In genomic region chr4:87166296-87166854, GRCh38 we compare ENCODE assay signal across 24 cellular contexts.
"Had no signal": no experiment of that assay in that cellular context is flagged by ENCODE, and none has a peak within 500 bp of the region (broad histone marks: within the 10 kb centered on the region; RNA-seq: fewer than 3 reads in every experiment).

No MANE protein-coding gene starts in this region.

- H3K27me3 ChIP-seq: brain microvascular endothelial cell, dorsolateral prefrontal cortex had no signal

- H3K9me3 Mint-ChIP-seq: activated CD4-positive, alpha-beta memory T cell treated with anti-CD3 and anti-CD28 coated beads, Interleukin-2, amount 10 ng/mL, durations not matched to agents 7 days and 5 days; activated CD4-positive, alpha-beta T cell treated with anti-CD3 and anti-CD28 coated beads, Interleukin-2, amount 10 ng/mL, durations not matched to agents 24 days and 14 days; activated T-helper 2 cell treated with anti-CD3 and anti-CD28 coated beads, Interferon-gamma antibody, Interleukin-2, Interleukin-4, amounts not matched to agents 10 μg/mL and 5 μg/mL and 100 μg/mL, durations not matched to agents 14 hours and 24 hours and 36 hours; central memory CD8-positive, alpha-beta T cell; dendritic cell treated with granulocyte-macrophage colony-stimulating factor and Interleukin-4, amounts not matched to agents 40 ng/mL and 50 ng/mL, for 4 days; endodermal cell had no signal

- H3K4me3 ChIP-seq: coronary artery, dorsolateral prefrontal cortex had no signal

- H3K36me3 ChIP-seq: brain microvascular endothelial cell had no signal

- DNase-seq: activated CD4-positive, alpha-beta memory T cell treated with anti-CD3 and anti-CD28 coated beads, Interleukin-2, amount 10 ng/mL, durations not matched to agents 7 days and 5 days; activated CD4-positive, alpha-beta T cell treated with anti-CD3 and anti-CD28 coated beads, Interleukin-2, amount 10 ng/mL, durations not matched to agents 24 days and 14 days; activated CD4-positive, alpha-beta T cell treated with anti-CD3 and anti-CD28 coated beads, Interleukin-2, amount 50 U/mL, for 4 hours; activated CD8-positive, alpha-beta memory T cell treated with anti-CD3 and anti-CD28 coated beads, Interleukin-2, amount 50 U/mL, for 48 hours; activated effector memory CD4-positive, alpha-beta T cell treated with anti-CD3 and anti-CD28 coated beads, Interleukin-2, amount 50 U/mL, for 16 hours; activated naive CD4-positive, alpha-beta T cell treated with anti-CD3 and anti-CD28 coated beads, Interleukin-2, amount 50 U/mL, for 16 hours; activated T-cell treated with anti-CD3 and anti-CD28 coated beads for 4 hours; amniotic stem cell; anterior cingulate cortex; brain microvascular endothelial cell; dorsolateral prefrontal cortex; effector memory CD4-positive, alpha-beta T cell; endodermal cell; foreskin fibroblast; head of caudate nucleus had no signal

- H3K4me1 Mint-ChIP-seq: activated CD4-positive, alpha-beta T cell treated with anti-CD3 and anti-CD28 coated beads, Interleukin-2, amount 10 ng/mL, durations not matched to agents 24 days and 14 days; central memory CD8-positive, alpha-beta T cell; endodermal cell had no signal

- H3K27ac ChIP-seq: brain microvascular endothelial cell, coronary artery, dorsolateral prefrontal cortex had no signal

- H3K27ac Mint-ChIP-seq: activated CD4-positive, alpha-beta memory T cell treated with anti-CD3 and anti-CD28 coated beads, Interleukin-2, amount 10 ng/mL, durations not matched to agents 7 days and 5 days; activated CD4-positive, alpha-beta T cell treated with anti-CD3 and anti-CD28 coated beads, Interleukin-2, amount 10 ng/mL, durations not matched to agents 24 days and 14 days; activated naive CD8-positive, alpha-beta T cell; activated T-helper 2 cell treated with anti-CD3 and anti-CD28 coated beads, Interferon-gamma antibody, Interleukin-2, Interleukin-4, amounts not matched to agents 10 μg/mL and 5 μg/mL and 100 μg/mL, durations not matched to agents 14 hours and 24 hours and 36 hours; dendritic cell treated with granulocyte-macrophage colony-stimulating factor and Interleukin-4, amounts not matched to agents 40 ng/mL and 50 ng/mL, for 4 days; endodermal cell had no signal

- H3K27me3 Mint-ChIP-seq: activated CD4-positive, alpha-beta memory T cell treated with anti-CD3 and anti-CD28 coated beads, Interleukin-2, amount 10 ng/mL, durations not matched to agents 7 days and 5 days; activated CD4-positive, alpha-beta T cell treated with anti-CD3 and anti-CD28 coated beads, Interleukin-2, amount 10 ng/mL, durations not matched to agents 24 days and 14 days; activated naive CD8-positive, alpha-beta T cell; central memory CD8-positive, alpha-beta T cell; dendritic cell treated with granulocyte-macrophage colony-stimulating factor and Interleukin-4, amounts not matched to agents 40 ng/mL and 50 ng/mL, for 4 days had no signal

- ATAC-seq: esophagus mucosa had no signal

- FAIRE-seq: astrocyte, bronchial epithelial cell, frontal cortex had no signal

- H3K4me3 Mint-ChIP-seq: activated CD4-positive, alpha-beta memory T cell treated with anti-CD3 and anti-CD28 coated beads, Interleukin-2, amount 10 ng/mL, durations not matched to agents 7 days and 5 days; activated CD4-positive, alpha-beta T cell treated with anti-CD3 and anti-CD28 coated beads, Interleukin-2, amount 10 ng/mL, durations not matched to agents 24 days and 14 days; activated naive CD8-positive, alpha-beta T cell; central memory CD8-positive, alpha-beta T cell; dendritic cell treated with granulocyte-macrophage colony-stimulating factor and Interleukin-4, amounts not matched to agents 40 ng/mL and 50 ng/mL, for 4 days; endodermal cell had no signal
